In genomic region chr5:75668988-75669760, GRCh38 we compare ENCODE assay signal across 8 cellular contexts. TPM values are rescaled to one million over a fixed set of nuclear protein-coding genes. Genes with fewer than 3 reads are reported as not detected.
DNase-seq lines count a peak whose midpoint lies in the region; ATAC-seq and TF ChIP-seq lines count a peak whose summit lies in the region.

No MANE protein-coding gene starts in this region.

- no peaks in the 10 kb centered on the region for H3K9me3 Mint-ChIP-seq in activated T-helper 2 cell treated with anti-CD3 and anti-CD28 coated beads, Interferon-gamma antibody, Interleukin-2, Interleukin-4, amounts not matched to agents 10 μg/mL and 5 μg/mL and 100 μg/mL, durations not matched to agents 14 hours and 24 hours and 36 hours

- peak overlapping the region; percentile 29; the same call in 1 of the 2 replicates for H3K4me2 ChIP-seq in OCI-LY7 (ENCODE audit: low read length)

- peaks cover 4% of the 10 kb centered on the region for H3K4me1 ChIP-seq in OCI-LY7 (ENCODE audit: insufficient read depth, low read length, poor library complexity, severe bottlenecking)

- peaks cover 26% of the 10 kb centered on the region for H3K36me3 Mint-ChIP-seq in activated T-helper 2 cell treated with anti-CD3 and anti-CD28 coated beads, Interferon-gamma antibody, Interleukin-2, Interleukin-4, amounts not matched to agents 10 μg/mL and 5 μg/mL and 100 μg/mL, durations not matched to agents 14 hours and 24 hours and 36 hours (ENCODE audit: low read depth)

- H3K27me3 Mint-ChIP-seq in activated T-helper 2 cell treated with anti-CD3 and anti-CD28 coated beads, Interferon-gamma antibody, Interleukin-2, Interleukin-4, amounts not matched to agents 10 μg/mL and 5 μg/mL and 100 μg/mL, durations not matched to agents 14 hours and 24 hours and 36 hours (ENCODE audit: low read depth): no peaks in the 10 kb centered on the region

- no peaks in the 10 kb centered on the region for H3K9me3 ChIP-seq in OCI-LY7 (ENCODE audit: low read length)

- H3K4me1 Mint-ChIP-seq in activated T-helper 2 cell treated with anti-CD3 and anti-CD28 coated beads, Interferon-gamma antibody, Interleukin-2, Interleukin-4, amounts not matched to agents 10 μg/mL and 5 μg/mL and 100 μg/mL, durations not matched to agents 14 hours and 24 hours and 36 hours (ENCODE audit: low read depth): peaks cover 54% of the 10 kb centered on the region

- no peaks in the 10 kb centered on the region for H3K79me2 ChIP-seq in OCI-LY7 (ENCODE audit: insufficient read depth, low read depth, low read length)

- peaks cover 21% of the 10 kb centered on the region for H3K36me3 ChIP-seq in OCI-LY7 (ENCODE audit: insufficient read depth, low read length)

- CTCF ChIA-PET in OCI-LY7 (lab: Charles Lee; ENCODE audit: unreplicated experiment): interaction anchor here (1.1 kb wide), 1 partner anchor 9 kb away, joined by 4 read pairs; no protein-coding TSS in a partner anchor

- BruUV-seq in OCI-LY7 (replicated peaks; lab: Mats Ljungman, UMichigan): no TSS peak

- H3K4me3 ChIP-seq in OCI-LY7 (ENCODE audit: low read depth, low read length, poor library complexity, severe bottlenecking): no peak overlapping the region

- no peak overlapping the region for H3K27ac ChIP-seq in OCI-LY7 (ENCODE audit: low read depth, low read length, poor library complexity, severe bottlenecking)

- POLR2A ChIA-PET in OCI-LY7 (lab: Charles Lee): interaction anchor here (0.6 kb wide), 3 partner anchors 20 to 422 kb away, joined by 3 read pairs; no protein-coding TSS in a partner anchor

- peak; percentile 90 for ATAC-seq in GM19351 (IDR thresholded peaks at IDR 0.05; ENCODE audit: unreplicated experiment)
- peak; percentile 88 for ATAC-seq in HG03457 (IDR thresholded peaks at IDR 0.05; ENCODE audit: unreplicated experiment)
- peak; percentile 90 for ATAC-seq in left colon

- no peak overlapping the region for H2AFZ ChIP-seq in OCI-LY7 (ENCODE audit: low read length)

- H3K9me2 ChIP-seq in OCI-LY7 (ENCODE audit: insufficient read depth, low read length): no peaks in the 10 kb centered on the region

- peak overlapping the region; percentile 92 for H3K27ac Mint-ChIP-seq in activated T-helper 2 cell treated with anti-CD3 and anti-CD28 coated beads, Interferon-gamma antibody, Interleukin-2, Interleukin-4, amounts not matched to agents 10 μg/mL and 5 μg/mL and 100 μg/mL, durations not matched to agents 14 hours and 24 hours and 36 hours

- H3K4me3 Mint-ChIP-seq in activated T-helper 2 cell treated with anti-CD3 and anti-CD28 coated beads, Interferon-gamma antibody, Interleukin-2, Interleukin-4, amounts not matched to agents 10 μg/mL and 5 μg/mL and 100 μg/mL, durations not matched to agents 14 hours and 24 hours and 36 hours (ENCODE audit: low read depth): peak overlapping the region; percentile 65

- DNase-seq in DMS 273 treated with DMSO at 0.1 percent for 48 hours (lab: John Stamatoyannopoulos, UW): peak; percentile 37
- peak; percentile 8 for DNase-seq in OCI-LY7 (ENCODE audit: low spot score)
- DNase-seq in activated T-helper 2 cell treated with anti-CD3 and anti-CD28 coated beads, Interferon-gamma antibody, Interleukin-2, Interleukin-4, amounts not matched to agents 10 μg/mL and 5 μg/mL and 100 μg/mL, durations not matched to agents 14 hours and 24 hours and 36 hours (ENCODE audit: low spot score): peak; percentile 57
- DNase-seq in left colon: peak; percentile 70 to 71
- peak; percentile 45 to 53 for DNase-seq in stimulated activated CD8-positive, alpha-beta memory T cell treated with anti-CD3 and anti-CD28 coated beads, Interleukin-2, amount 100 ng/mL, for 48 hours (ENCODE audit: low read depth in 2 of 2)
- DNase-seq in cortex of kidney (lab: John Stamatoyannopoulos, UW): no peak

- no peak for TF ChIP-seq CTCF in OCI-LY7 (conservative IDR thresholded peaks at IDR 0.05; ENCODE audit: low read length)

- intact Hi-C loops in OCI-LY7 (cut with micrococcal nuclease; ENCODE audit: unreplicated experiment) (loop anchor here (5.0 kb wide), 1 partner anchor 432 kb away; the partner anchor contains the start of gene ANKRD31), left colon (cut with DNase I, micrococcal nuclease) (no loop called here)
- intact Hi-C loops in activated T-helper 2 cell treated with anti-CD3 and anti-CD28 coated beads, Interferon-gamma antibody, Interleukin-2, Interleukin-4, amounts not matched to agents 10 μg/mL and 5 μg/mL and 100 μg/mL, durations not matched to agents 14 hours and 24 hours and 36 hours (cut with micrococcal nuclease): loop anchor here (1.0 to 5.0 kb wide), 10 partner anchors 9 to 1092 kb away; partner anchors contain the start of genes ANKRD31, CERT1, GCNT4 and HMGCR

- H4K20me1 ChIP-seq in OCI-LY7 (ENCODE audit: insufficient read depth, low read length): no peaks in the 10 kb centered on the region

RNA-seq across cellular contexts. Expression of gene POC5, which starts 48.1 kb away (rescaled TPM):
- 10.7 and 20.5 TPM in 2 replicates for total RNA-seq in OCI-LY7 (2014; rRNA removed; shearing (Covaris generic))
- total RNA-seq in OCI-LY7 (2022): 27.2 and 29.4 TPM in 2 replicates
- 16.2 and 16.5 TPM in 2 replicates for total RNA-seq in activated T-helper 2 cell treated with anti-CD3 and anti-CD28 coated beads, Interferon-gamma antibody, Interleukin-2, Interleukin-4, amounts not matched to agents 10 μg/mL and 5 μg/mL and 100 μg/mL, durations not matched to agents 14 hours and 24 hours and 36 hours
- 1 to 10 TPM; 4.4 to 7.8 TPM for total RNA-seq in left colon

RNA-seq across cellular contexts. Expression of gene ANKDD1B, which starts 57.9 kb away (rescaled TPM):
- not detected in 2 replicates for total RNA-seq in OCI-LY7 (2014; rRNA removed; shearing (Covaris generic))
- total RNA-seq in OCI-LY7 (2022) (not detected in 2 replicates), left colon (1 to 10 TPM; 7.1 to 8.6 TPM)
- total RNA-seq in activated T-helper 2 cell treated with anti-CD3 and anti-CD28 coated beads, Interferon-gamma antibody, Interleukin-2, Interleukin-4, amounts not matched to agents 10 μg/mL and 5 μg/mL and 100 μg/mL, durations not matched to agents 14 hours and 24 hours and 36 hours: 0.18 and 0.48 TPM in 2 replicates

Comparison
In these comparisons a context has a peak if more than half of its experiments do, and no peak if none do; other contexts are left out.
1. intact Hi-C loops: an anchor here in OCI-LY7 (5.0 kb wide) and activated T-helper 2 cell treated with anti-CD3 and anti-CD28 coated beads, Interferon-gamma antibody, Interleukin-2, Interleukin-4, amounts not matched to agents 10 μg/mL and 5 μg/mL and 100 μg/mL, durations not matched to agents 14 hours and 24 hours and 36 hours (1.0 to 5.0 kb wide); none called in left colon.